16 cellular contexts compared by ENCODE assay signal in the genomic region with DNA sequence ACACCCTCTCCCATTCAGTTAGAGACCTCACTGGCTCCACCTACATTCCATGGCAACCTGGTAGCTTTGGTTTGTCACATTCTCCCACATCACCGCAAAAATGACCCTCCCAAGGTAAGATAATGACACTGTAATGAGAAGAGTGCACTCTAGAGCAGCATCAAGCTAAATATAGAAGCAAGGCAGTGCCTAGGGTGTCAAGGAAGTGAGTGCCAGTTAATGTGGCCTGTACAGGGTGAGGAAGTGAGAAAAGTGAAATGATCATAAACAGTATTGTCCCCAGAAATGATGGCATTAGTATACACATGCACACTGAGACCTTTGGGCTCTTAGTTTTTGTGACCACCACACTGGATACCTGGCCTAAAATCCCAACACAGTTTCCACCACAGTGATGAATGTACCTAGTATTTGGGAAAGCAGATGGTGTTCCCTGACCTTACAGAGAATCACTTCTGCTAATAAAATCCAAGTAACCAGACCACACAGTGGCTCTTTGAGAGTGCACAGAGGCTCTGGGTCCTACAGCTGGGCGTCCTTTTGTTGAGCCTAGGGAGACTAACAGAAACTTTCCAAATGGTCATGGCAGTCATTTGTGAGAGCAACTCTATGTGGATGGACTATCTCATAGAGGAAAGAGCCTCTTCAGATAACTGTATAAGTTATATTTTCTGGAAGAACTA.
"Had no signal": no experiment of that assay in that cellular context is flagged by ENCODE, and none has a peak within 500 bp of the region (broad histone marks: within the 10 kb centered on the region; RNA-seq: fewer than 3 reads in every experiment).

No MANE protein-coding gene starts in this region.

- DNase-seq: activated CD4-positive, alpha-beta memory T cell treated with anti-CD3 and anti-CD28 coated beads, Interleukin-2, amount 10 ng/mL, durations not matched to agents 7 days and 5 days; activated gamma-delta T cell; activated naive CD8-positive, alpha-beta T cell treated with anti-CD3 and anti-CD28 coated beads for 36 hours; activated T-cell treated with anti-CD3 and anti-CD28 coated beads, Interleukin-2, amount 50 U/mL, for 48 hours; dorsolateral prefrontal cortex; immature natural killer cell; lower lobe of right lung; retina; stimulated activated CD4-positive, alpha-beta T cell treated with anti-CD3 and anti-CD28 coated beads, Interleukin-15, amount 100 ng/mL, for 24 hours; stimulated activated CD4-positive, alpha-beta T cell treated with anti-CD3 and anti-CD28 coated beads, Interleukin-4, amount 100 ng/mL, for 24 hours; stomach; tibial artery had no signal

- H3K9me3 ChIP-seq: lower lobe of right lung, stomach, tibial artery, vagina had no signal

- H3K4me1 ChIP-seq: lower lobe of right lung, parathyroid adenoma, stomach, tibial artery, vagina had no signal

- H3K27ac ChIP-seq: lower lobe of right lung, parathyroid adenoma, stomach, tibial artery, vagina had no signal

- ATAC-seq: activated CD4-positive, CD25-positive, alpha-beta regulatory T cell treated with anti-CD3 and anti-CD28 coated beads, Interleukin-2, amount 50 U/mL, for 24 hours; esophagus mucosa had no signal

- H3K27me3 ChIP-seq: dorsolateral prefrontal cortex, stomach, tibial artery, vagina had no signal

- H3K4me3 ChIP-seq: dorsolateral prefrontal cortex, lower lobe of right lung, stomach, tibial artery, vagina had no signal

- H3K36me3 ChIP-seq: lower lobe of right lung, stomach, tibial artery, vagina had no signal
